18 cellular contexts compared by ENCODE assay signal in the genomic region with DNA sequence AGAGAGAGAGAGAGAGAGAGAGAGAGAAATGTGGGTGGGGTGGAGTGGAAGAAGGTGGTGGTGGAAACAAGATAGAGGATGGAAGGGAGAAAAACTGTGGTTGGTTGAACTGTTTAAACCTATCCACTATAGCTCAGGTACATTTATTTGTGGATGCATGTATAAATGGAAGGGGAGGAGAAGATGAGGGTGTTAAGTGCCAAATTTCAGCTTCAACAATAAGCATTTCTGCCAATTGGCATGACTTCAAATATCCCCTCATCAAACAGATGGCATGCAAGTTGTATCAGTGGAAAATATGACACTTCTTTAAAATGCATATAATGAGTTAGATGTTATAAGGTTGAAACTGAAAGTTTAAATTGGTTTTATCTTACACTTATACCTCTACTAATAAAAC.
DNase-seq lines count a peak whose midpoint lies in the region; ATAC-seq and TF ChIP-seq lines count a peak whose summit lies in the region.
"Had no signal": no experiment of that assay in that cellular context is flagged by ENCODE, and none has a peak within 500 bp of the region (broad histone marks: within the 10 kb centered on the region; RNA-seq: fewer than 3 reads in every experiment).

No MANE protein-coding gene starts in this region.

- intact Hi-C loops in upper lobe of right lung (cut with DNase I), result no loop called here

- H3K27me3 Mint-ChIP-seq in activated T-cell treated with anti-CD3 and anti-CD28 coated beads, Interleukin-2, amount 50 U/mL, for 4 hours (ENCODE audit: low read depth), result peaks cover 2% of the 10 kb centered on the region

- H3K36me3 Mint-ChIP-seq in activated T-cell treated with anti-CD3 and anti-CD28 coated beads, Interleukin-2, amount 50 U/mL, for 4 hours (ENCODE audit: insufficient read depth), result no peaks in the 10 kb centered on the region
- H3K36me3 Mint-ChIP-seq: CD4-positive, alpha-beta memory T cell had no signal

- H3K9me3 ChIP-seq in upper lobe of right lung, result no peaks in the 10 kb centered on the region
- H3K9me3 ChIP-seq: BLaER1 had no signal

- no peak overlapping the region for H3K4me3 Mint-ChIP-seq in activated T-cell treated with anti-CD3 and anti-CD28 coated beads, Interleukin-2, amount 50 U/mL, for 4 hours
- H3K4me3 Mint-ChIP-seq: CD4-positive, alpha-beta memory T cell; IgD-negative memory B cell had no signal

- H3K36me3 ChIP-seq in upper lobe of right lung, result no peaks in the 10 kb centered on the region
- H3K36me3 ChIP-seq: BLaER1 had no signal

- no peaks in the 10 kb centered on the region for H3K4me1 ChIP-seq in upper lobe of right lung

- H3K27ac ChIP-seq in upper lobe of right lung, result no peak overlapping the region
- H3K27ac ChIP-seq: BLaER1 had no signal

- in situ Hi-C loops in G401 (cut with HindIII; ENCODE audit: low sequenced_read_pairs), result no loop called here

- H3K9me3 Mint-ChIP-seq in activated T-cell treated with anti-CD3 and anti-CD28 coated beads, Interleukin-2, amount 50 U/mL, for 4 hours, result no peaks in the 10 kb centered on the region
- H3K9me3 Mint-ChIP-seq: CD4-positive, alpha-beta memory T cell; IgD-negative memory B cell had no signal

- no peak overlapping the region for H3K4me3 ChIP-seq in upper lobe of right lung
- H3K4me3 ChIP-seq: BLaER1 had no signal

- peaks cover 18% of the 10 kb centered on the region for H3K4me1 Mint-ChIP-seq in activated T-cell treated with anti-CD3 and anti-CD28 coated beads, Interleukin-2, amount 50 U/mL, for 4 hours (ENCODE audit: low read depth)

- TF ChIP-seq CTCF in upper lobe of right lung (IDR thresholded peaks at IDR 0.05), result no peak

- no peak for ATAC-seq in upper lobe of right lung
- ATAC-seq in activated T-cell treated with anti-CD3 and anti-CD28 coated beads, Interleukin-2, amount 50 U/mL, for 4 hours, result no peak
- ATAC-seq: HCT116, Panc1 had no signal

- H3K27me3 ChIP-seq in upper lobe of right lung, result no peaks in the 10 kb centered on the region
- H3K27me3 ChIP-seq: BLaER1 had no signal

- DNase-seq in DMS 273 (lab: John Stamatoyannopoulos, UW; ENCODE audit: unreplicated experiment), result peak; percentile 93
- DNase-seq in G401 (ENCODE audit: low spot score), result peak; percentile 80
- peak; percentile 93 for DNase-seq in NCI-H1694 (lab: John Stamatoyannopoulos, UW)
- peak; percentile 13 for DNase-seq in NCI-H524 treated with DMSO at 0.1 percent for 48 hours (lab: John Stamatoyannopoulos, UW)
- DNase-seq in upper lobe of right lung, result no peak
- DNase-seq in DMS53 treated with DMSO at 0.1 percent for 48 hours (lab: John Stamatoyannopoulos, UW; ENCODE audit: unreplicated experiment), result no peak
- DNase-seq in activated T-cell treated with anti-CD3 and anti-CD28 coated beads, Interleukin-2, amount 50 U/mL, for 4 hours, result no peak
- no peak for DNase-seq in mesenteric fat pad (ENCODE audit: low spot score)
- DNase-seq: CD4-positive, alpha-beta memory T cell; MV-4-11; NCI-H1436 treated with DMSO at 0.1 percent for 48 hours; NCI-H2029 treated with DMSO at 0.1 percent for 48 hours; NCI-H510A treated with DMSO at 0.1 percent for 48 hours; T-helper 9 cell had no signal

Comparison
In these comparisons a context has a peak if more than half of its experiments do, and no peak if none do; other contexts are left out.
1. DNase-seq: peak in DMS 273 (single experiment), G401 (single experiment), NCI-H1694 (single experiment) and NCI-H524 treated with DMSO at 0.1 percent for 48 hours (single experiment); none in upper lobe of right lung (single experiment), DMS53 treated with DMSO at 0.1 percent for 48 hours (single experiment), activated T-cell treated with anti-CD3 and anti-CD28 coated beads, Interleukin-2, amount 50 U/mL, for 4 hours (single experiment) and mesenteric fat pad (single experiment).